15 cellular contexts compared by ENCODE assay signal in the genomic region with DNA sequence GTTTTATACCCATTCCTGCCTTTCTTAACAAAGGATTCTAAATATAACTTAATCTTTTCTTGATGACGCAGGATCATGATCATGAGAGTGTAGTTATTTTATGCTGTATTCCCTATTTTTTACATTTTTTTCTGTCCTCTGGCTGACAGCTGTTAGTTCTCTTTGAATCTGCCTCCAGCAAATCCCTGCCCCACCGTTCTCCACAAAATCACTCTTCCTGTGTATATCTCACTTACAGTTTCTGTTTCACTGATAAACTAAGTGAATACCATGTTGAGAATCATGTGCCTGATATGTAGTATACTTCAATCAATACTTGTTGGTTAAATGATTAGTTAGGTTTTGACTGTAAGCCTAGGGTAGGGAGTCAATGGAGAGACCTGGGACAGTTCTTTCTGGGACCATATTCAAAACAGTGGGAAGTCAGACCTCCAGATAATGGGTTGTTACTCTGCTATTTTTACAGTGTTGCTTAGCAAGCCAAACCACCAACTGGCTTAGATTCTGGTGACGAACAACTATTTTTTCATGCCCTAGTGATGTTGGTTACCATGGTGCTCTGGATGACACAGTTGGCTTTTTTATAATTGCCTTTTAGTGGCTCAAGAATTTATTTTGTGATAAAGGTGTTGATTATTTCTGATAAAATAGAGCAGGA. TPM values are rescaled to one million over a fixed set of nuclear protein-coding genes. Genes with fewer than 3 reads are reported as not detected.
DNase-seq lines count a peak whose midpoint lies in the region; ATAC-seq, FAIRE-seq and TF ChIP-seq lines count a peak whose summit lies in the region.
"Had no signal": no experiment of that assay in that cellular context is flagged by ENCODE, and none has a peak within 500 bp of the region (broad histone marks: within the 10 kb centered on the region; RNA-seq: fewer than 3 reads in every experiment).

No MANE protein-coding gene starts in this region.

- H3K36me3 Mint-ChIP-seq in MCF 10A (ENCODE audit: insufficient read depth, unreplicated experiment), result no peaks in the 10 kb centered on the region

- H3K27ac ChIP-seq in mammary epithelial cell (ENCODE audit: insufficient read depth, low read depth, low read length), result no peak overlapping the region
- H3K27ac ChIP-seq: psoas muscle, SJSA1 had no signal

- H3K27ac Mint-ChIP-seq in MCF 10A (ENCODE audit: low read depth, unreplicated experiment), result no peak overlapping the region
- H3K27ac Mint-ChIP-seq: activated T-cell treated with anti-CD3 and anti-CD28 coated beads, Interleukin-2, amount 50 U/mL, for 72 hours had no signal

- dilution Hi-C loops in mammary epithelial cell (cut with HindIII; ENCODE audit: low sequenced_read_pairs), result no loop called here

- H3K4me3 Mint-ChIP-seq in MCF 10A (ENCODE audit: unreplicated experiment), result no peak overlapping the region
- H3K4me3 Mint-ChIP-seq: activated T-cell treated with anti-CD3 and anti-CD28 coated beads, Interleukin-2, amount 50 U/mL, for 72 hours had no signal

- TF ChIP-seq CTCF in mammary epithelial cell (conservative IDR thresholded peaks at IDR 0.05 in 1 of 2, IDR thresholded peaks at IDR 0.05 in 1 of 2; ENCODE audit: extremely low read depth in 1 of 2, insufficient read depth in 1 of 2, low read depth in 1 of 2, low read length in 2 of 2), result no peak
- no peak for TF ChIP-seq CTCF in MCF 10A (IDR thresholded peaks at IDR 0.05; ENCODE audit: unreplicated experiment)

- no TSS peak for BruUV-seq in mammary epithelial cell (replicated peaks; lab: Mats Ljungman, UMichigan)
- BruUV-seq in MCF 10A (replicated peaks; lab: Mats Ljungman, UMichigan), result no TSS peak

- ATAC-seq in GM21390 (IDR thresholded peaks at IDR 0.05; ENCODE audit: unreplicated experiment), result no peak
- ATAC-seq: activated T-cell treated with anti-CD3 and anti-CD28 coated beads, Interleukin-2, amount 50 U/mL, for 72 hours; psoas muscle had no signal

- H3K4me1 ChIP-seq in mammary epithelial cell (ENCODE audit: insufficient read depth, low read length), result peaks cover 6% of the 10 kb centered on the region
- H3K4me1 ChIP-seq: psoas muscle had no signal

- intact Hi-C loops in mammary epithelial cell (cut with micrococcal nuclease) (no loop called here), MCF 10A (cut with micrococcal nuclease) (no loop called here)

- in situ Hi-C loops in mammary epithelial cell (cut with MboI; ENCODE audit: low sequenced_read_pairs in 2 of 2), result no loop called here

- DNase-seq in mammary epithelial cell, result peak; percentile 8
- DNase-seq in MCF 10A (ENCODE audit: unreplicated experiment), result no peak
- peak; percentile 37 for DNase-seq in RCC 7860 (ENCODE audit: low spot score)
- peak; percentile 21 for DNase-seq in glomerular visceral epithelial cell (ENCODE audit: extremely low spot score)
- DNase-seq in stromal cell of bone marrow (ENCODE audit: low read depth), result peak; percentile 74
- no peak for DNase-seq in EL
- no peak for DNase-seq in SIG-M5 (lab: John Stamatoyannopoulos, UW)
- DNase-seq: activated CD4-positive, CD25-positive, alpha-beta regulatory T cell; activated T-cell treated with anti-CD3 and anti-CD28 coated beads, Interleukin-2, amount 50 U/mL, for 72 hours; DMS153; psoas muscle had no signal

- H3K27me3 ChIP-seq in mammary epithelial cell (ENCODE audit: insufficient read depth, low read length), result no peaks in the 10 kb centered on the region
- H3K27me3 ChIP-seq: SJSA1 had no signal

- H3K9me3 ChIP-seq in mammary epithelial cell (replicated peaks; ENCODE audit: insufficient read depth, low read length), result no peaks in the 10 kb centered on the region
- H3K9me3 ChIP-seq: psoas muscle, SJSA1 had no signal

- peak; percentile 68 for FAIRE-seq in RCC 7860 (lab: Jason Lieb, UNC)

- H3K79me2 ChIP-seq in mammary epithelial cell (ENCODE audit: insufficient read depth, low read length), result no peaks in the 10 kb centered on the region

- H3K9me3 Mint-ChIP-seq in MCF 10A (ENCODE audit: unreplicated experiment), result no peaks in the 10 kb centered on the region
- H3K9me3 Mint-ChIP-seq: activated T-cell treated with anti-CD3 and anti-CD28 coated beads, Interleukin-2, amount 50 U/mL, for 72 hours had no signal

- POLR2A ChIA-PET in MCF 10A (lab: Yijun Ruan, JAX), result no interaction called here

- H3K4me3 ChIP-seq in mammary epithelial cell (replicated peaks in 1 of 3; ENCODE audit: insufficient read depth in 1 of 3, low read depth in 2 of 3, low read length in 3 of 3), result no peak overlapping the region
- H3K4me3 ChIP-seq: lung, psoas muscle, SJSA1 had no signal

- H2AFZ ChIP-seq in mammary epithelial cell (ENCODE audit: low read depth, low read length), result no peak overlapping the region

- H4K20me1 ChIP-seq in mammary epithelial cell (ENCODE audit: insufficient read depth, low read length), result no peaks in the 10 kb centered on the region

- no peak overlapping the region for H3K9ac ChIP-seq in mammary epithelial cell (ENCODE audit: insufficient read depth, low read length)

- CTCF ChIA-PET in mammary epithelial cell (lab: Charles Lee; ENCODE audit: low non-redundant PET) (no interaction called here), MCF 10A (lab: Yijun Ruan, JAX) (interaction anchor here (0.6 to 0.8 kb wide), 2 partner anchors 11 to 649 kb away, joined by 3 to 5 read pairs; no protein-coding TSS in a partner anchor)

- H3K4me2 ChIP-seq in mammary epithelial cell (ENCODE audit: insufficient read depth, low read depth, low read length), result no peak overlapping the region

- H3K27me3 Mint-ChIP-seq in MCF 10A (ENCODE audit: insufficient read depth, unreplicated experiment), result peaks cover 24% of the 10 kb centered on the region

- H3K4me1 Mint-ChIP-seq in MCF 10A (ENCODE audit: insufficient read depth, unreplicated experiment), result peaks cover 9% of the 10 kb centered on the region

- WGBS in mammary epithelial cell (ENCODE audit: low coverage, missing lambda C conversion rate), result 71% methylated on average over 3 of the region's 3 CpGs

- no peaks in the 10 kb centered on the region for H3K36me3 ChIP-seq in mammary epithelial cell (ENCODE audit: insufficient read depth, low read length)
- H3K36me3 ChIP-seq: SJSA1 had no signal

RNA-seq across cellular contexts. Expression of gene CNNM1, which starts 12.8 kb away (rescaled TPM):
- 1 to 10 TPM in 1 of 2 donors, under 1 TPM in 1; 0.52 to 2.0 TPM for total RNA-seq in mammary epithelial cell
- 0.54 TPM for polyA plus RNA-seq in mammary epithelial cell
- not detected for polyA minus RNA-seq in mammary epithelial cell
- 0.10 TPM in 1 of 2 replicates, not detected in the other for total RNA-seq in MCF 10A (2022)
- total RNA-seq: A172, psoas muscle, SJSA1 had no signal

Comparison
In these comparisons a context has a peak if more than half of its experiments do, and no peak if none do; other contexts are left out.
1. DNase-seq: peak in mammary epithelial cell (single experiment), RCC 7860 (single experiment), glomerular visceral epithelial cell (single experiment) and stromal cell of bone marrow (single experiment); none in MCF 10A (single experiment), EL (single experiment) and SIG-M5 (single experiment).